8 cellular contexts compared by ENCODE assay signal in the genomic region with DNA sequence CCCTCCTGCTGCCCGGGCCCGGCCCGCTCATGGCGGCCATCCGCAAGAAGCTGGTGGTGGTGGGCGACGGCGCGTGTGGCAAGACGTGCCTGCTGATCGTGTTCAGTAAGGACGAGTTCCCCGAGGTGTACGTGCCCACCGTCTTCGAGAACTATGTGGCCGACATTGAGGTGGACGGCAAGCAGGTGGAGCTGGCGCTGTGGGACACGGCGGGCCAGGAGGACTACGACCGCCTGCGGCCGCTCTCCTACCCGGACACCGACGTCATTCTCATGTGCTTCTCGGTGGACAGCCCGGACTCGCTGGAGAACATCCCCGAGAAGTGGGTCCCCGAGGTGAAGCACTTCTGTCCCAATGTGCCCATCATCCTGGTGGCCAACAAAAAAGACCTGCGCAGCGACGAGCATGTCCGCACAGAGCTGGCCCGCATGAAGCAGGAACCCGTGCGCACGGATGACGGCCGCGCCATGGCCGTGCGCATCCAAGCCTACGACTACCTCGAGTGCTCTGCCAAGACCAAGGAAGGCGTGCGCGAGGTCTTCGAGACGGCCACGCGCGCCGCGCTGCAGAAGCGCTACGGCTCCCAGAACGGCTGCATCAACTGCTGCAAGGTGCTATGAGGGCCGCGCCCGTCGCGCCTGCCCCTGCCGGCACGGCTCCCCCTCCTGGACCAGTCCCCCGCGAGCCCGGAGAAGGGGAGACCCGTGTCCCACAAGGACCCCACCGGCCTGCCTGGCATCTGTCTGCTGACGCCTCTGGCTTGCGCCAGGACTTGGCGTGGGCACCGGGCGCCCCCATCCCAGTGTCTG. TPM values are rescaled to one million over a fixed set of nuclear protein-coding genes. Genes with fewer than 3 reads are reported as not detected.
A peak's percentile ranks its signal among the peaks of the same experiment; 100 is the strongest.
DNase-seq lines count a peak whose midpoint lies in the region; ATAC-seq and TF ChIP-seq lines count a peak whose summit lies in the region.

No MANE protein-coding gene starts in this region.

- no peaks in the 10 kb centered on the region for H3K9me3 ChIP-seq in prostate gland

- intact Hi-C loops in left ventricle myocardium superior (cut with micrococcal nuclease), result no loop called here
- intact Hi-C loops in prostate gland (cut with DNase I), result loop anchor here (2.0 kb wide), 1 partner anchor 189 kb away; no protein-coding TSS in a partner anchor

- H3K27me3 ChIP-seq in prostate gland (replicated peaks; ENCODE audit: insufficient read depth), result no peaks in the 10 kb centered on the region

- TF ChIP-seq POLR2A in prostate gland (IDR thresholded peaks at IDR 0.05), result peak; percentile 37

- H3K27ac ChIP-seq in adipose tissue (ENCODE audit: low read depth, low read length) (peak overlapping the region; percentile 70), prostate gland (peak overlapping the region; percentile 98 to 100)

- TF ChIP-seq CTCF in prostate gland (IDR thresholded peaks at IDR 0.05), result peak in 2 of 4 experiments; percentile 9 to 41

- H3K4me3 ChIP-seq in prostate gland, result peak overlapping the region; percentile 84 to 90

- peak; percentile 10 for ATAC-seq in GM21737 (IDR thresholded peaks at IDR 0.05; ENCODE audit: unreplicated experiment)
- ATAC-seq in left ventricle myocardium superior, result peak; percentile 37

- 5% methylated on average over 65 to 78 of the region's 78 CpGs for WGBS in adipose tissue, 3 donors
- WGBS in prostate gland, result 2% methylated on average over 65 of the region's 78 CpGs

- H3K4me1 ChIP-seq in prostate gland (replicated peaks), result peaks cover 6% of the 10 kb centered on the region

- no peaks in the 10 kb centered on the region for H3K36me3 ChIP-seq in prostate gland

- peak; percentile 5 for DNase-seq in DMS153 treated with DMSO at 0.1 percent for 48 hours (lab: John Stamatoyannopoulos, UW; ENCODE audit: unreplicated experiment)
- DNase-seq in DMS153 (lab: John Stamatoyannopoulos, UW), result no peak
- peak; percentile 55 for DNase-seq in NCI-H2171 (lab: John Stamatoyannopoulos, UW)
- DNase-seq in left ventricle myocardium superior, result peak; percentile 70
- no peak for DNase-seq in prostate gland (ENCODE audit: low spot score)
- no peak for DNase-seq in middle frontal gyrus (ENCODE audit: extremely low spot score, low spot score)

RNA-seq across cellular contexts. Expression of gene RHOB, which starts 0.8 kb away (rescaled TPM):
- 100 to 1,000 TPM; 155 to 963 (median 704) TPM for polyA plus RNA-seq in adipose tissue
- total RNA-seq in left ventricle myocardium superior (182 TPM), prostate gland (100 to 1,000 TPM; 391 to 554 TPM)

Comparison
In these comparisons a context has a peak if more than half of its experiments do, and no peak if none do; other contexts are left out.
1. DNase-seq: peak in DMS153 treated with DMSO at 0.1 percent for 48 hours (single experiment), NCI-H2171 (single experiment) and left ventricle myocardium superior (single experiment); none in DMS153 (single experiment), prostate gland (single experiment) and middle frontal gyrus (single experiment).